ENCODE assay signal across 13 cellular contexts in the genomic region with DNA sequence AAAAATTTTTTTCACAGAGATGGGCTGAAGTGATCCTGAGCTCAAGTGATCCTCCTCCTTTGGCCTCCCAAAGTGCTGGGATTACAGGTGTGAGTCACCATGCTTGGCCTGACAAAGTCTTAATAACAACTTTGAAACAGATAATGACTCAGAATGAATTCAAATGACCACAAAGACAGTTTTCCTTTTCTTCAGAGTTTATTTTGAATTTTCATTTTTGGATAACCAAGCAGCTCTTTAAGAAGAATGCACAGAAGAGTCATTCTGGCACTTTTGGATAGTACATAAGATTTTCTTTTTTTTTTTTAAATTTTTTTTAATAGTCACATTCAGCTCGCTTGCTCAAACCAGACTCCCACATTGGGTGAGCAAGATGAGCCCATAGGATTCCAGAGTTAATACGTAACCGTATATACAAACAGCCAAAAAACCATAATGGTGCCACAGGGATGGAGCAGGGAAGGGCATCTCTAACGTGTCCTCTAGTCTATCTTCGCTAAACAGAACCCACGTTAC. TPM values are rescaled to one million over a fixed set of nuclear protein-coding genes. Genes with fewer than 3 reads are reported as not detected.
DNase-seq lines count a peak whose midpoint lies in the region; ATAC-seq and TF ChIP-seq lines count a peak whose summit lies in the region.
"Had no signal": no experiment of that assay in that cellular context is flagged by ENCODE, and none has a peak within 500 bp of the region (broad histone marks: within the 10 kb centered on the region; RNA-seq: fewer than 3 reads in every experiment).

No MANE protein-coding gene starts in this region.

- no peaks in the 10 kb centered on the region for H3K27me3 Mint-ChIP-seq in activated naive CD8-positive, alpha-beta T cell treated with anti-CD3 and anti-CD28 coated beads, Interleukin-2, amount 50 U/mL, for 24 hours
- H3K27me3 Mint-ChIP-seq in endodermal cell (ENCODE audit: insufficient read depth), result no peaks in the 10 kb centered on the region
- H3K27me3 Mint-ChIP-seq: stimulated activated naive CD8-positive, alpha-beta T cell treated with anti-CD3 and anti-CD28 coated beads, Interleukin-15, amount 100 ng/mL, for 72 hours had no signal

- no peak overlapping the region for H3K27ac Mint-ChIP-seq in activated naive CD8-positive, alpha-beta T cell treated with anti-CD3 and anti-CD28 coated beads, Interleukin-2, amount 50 U/mL, for 24 hours
- H3K27ac Mint-ChIP-seq in endodermal cell, result no peak overlapping the region
- H3K27ac Mint-ChIP-seq: stimulated activated naive CD8-positive, alpha-beta T cell treated with anti-CD3 and anti-CD28 coated beads, Interleukin-15, amount 100 ng/mL, for 72 hours had no signal

- WGBS in endodermal cell (ENCODE audit: insufficient coverage in 1 of 2, insufficient read length in 1 of 2), 2 experiments, result 97 to 100% methylated on average over 6 of the region's 6 CpGs

- TF ChIP-seq CTCF in AG09319 (IDR thresholded peaks at IDR 0.05; ENCODE audit: low read depth, low read length), result no peak
- no peak for TF ChIP-seq CTCF in endodermal cell (conservative IDR thresholded peaks at IDR 0.05)

- H3K27me3 ChIP-seq in endodermal cell (ENCODE audit: control insufficient read depth, insufficient read depth, low read length, poor library complexity, severe bottlenecking), result no peaks in the 10 kb centered on the region

- H3K4me1 Mint-ChIP-seq in activated naive CD8-positive, alpha-beta T cell treated with anti-CD3 and anti-CD28 coated beads, Interleukin-2, amount 50 U/mL, for 24 hours, result peaks cover 48% of the 10 kb centered on the region
- peaks cover 8% of the 10 kb centered on the region for H3K4me1 Mint-ChIP-seq in endodermal cell

- no peaks in the 10 kb centered on the region for H3K36me3 Mint-ChIP-seq in activated naive CD8-positive, alpha-beta T cell treated with anti-CD3 and anti-CD28 coated beads, Interleukin-2, amount 50 U/mL, for 24 hours (ENCODE audit: low read depth)
- H3K36me3 Mint-ChIP-seq in endodermal cell (ENCODE audit: low read depth), result peaks cover 31% of the 10 kb centered on the region

- H3K27ac ChIP-seq in endodermal cell (ENCODE audit: low read depth, low read length), result no peak overlapping the region
- H3K27ac ChIP-seq: PC-9 had no signal

- H3K9ac ChIP-seq in endodermal cell (ENCODE audit: extremely low read depth, low read length, poor library complexity, severe bottlenecking), result no peak overlapping the region

- H3K9me3 Mint-ChIP-seq in activated naive CD8-positive, alpha-beta T cell treated with anti-CD3 and anti-CD28 coated beads, Interleukin-2, amount 50 U/mL, for 24 hours, result no peaks in the 10 kb centered on the region
- H3K9me3 Mint-ChIP-seq in endodermal cell, result no peaks in the 10 kb centered on the region
- H3K9me3 Mint-ChIP-seq: stimulated activated naive CD8-positive, alpha-beta T cell treated with anti-CD3 and anti-CD28 coated beads, Interleukin-15, amount 100 ng/mL, for 72 hours had no signal

- H3K4me3 ChIP-seq in endodermal cell (ENCODE audit: low read length), result no peak overlapping the region
- H3K4me3 ChIP-seq: PC-9 had no signal

- ATAC-seq in activated naive CD8-positive, alpha-beta T cell treated with anti-CD3 and anti-CD28 coated beads, Interleukin-2, amount 50 U/mL, for 24 hours, result peak; percentile 9
- ATAC-seq in HG02981 (IDR thresholded peaks at IDR 0.05; ENCODE audit: unreplicated experiment), result no peak
- no peak for ATAC-seq in GM21423 (IDR thresholded peaks at IDR 0.05; ENCODE audit: unreplicated experiment)
- ATAC-seq: stimulated activated naive CD8-positive, alpha-beta T cell treated with anti-CD3 and anti-CD28 coated beads, Interleukin-15, amount 100 ng/mL, for 72 hours had no signal

- H3K9me3 ChIP-seq in endodermal cell (ENCODE audit: control insufficient read depth, low read length), result no peaks in the 10 kb centered on the region

- DNase-seq in AG09319 (ENCODE audit: extremely low read depth, low read depth) (peak; percentile 15), H4 (ENCODE audit: low spot score) (peak; percentile 17), glomerular visceral epithelial cell (ENCODE audit: extremely low spot score) (peak; percentile 80), endodermal cell (no peak), iPS-NIHi11 (ENCODE audit: low spot score) (no peak)
- DNase-seq in activated naive CD8-positive, alpha-beta T cell treated with anti-CD3 and anti-CD28 coated beads, Interleukin-2, amount 50 U/mL, for 24 hours, result no peak
- DNase-seq: NCI-H345; PC-9; posterior cingulate gyrus; stimulated activated CD4-positive, alpha-beta T cell treated with anti-CD3 and anti-CD28 coated beads, Interleukin-4, amount 100 ng/mL, for 1 hour; stimulated activated naive CD8-positive, alpha-beta T cell treated with anti-CD3 and anti-CD28 coated beads, Interleukin-15, amount 100 ng/mL, for 72 hours had no signal

- H3K4me1 ChIP-seq in endodermal cell (ENCODE audit: control insufficient read depth, insufficient read depth, low read length), result peaks cover 3% of the 10 kb centered on the region

- peaks cover 24% of the 10 kb centered on the region for H3K36me3 ChIP-seq in endodermal cell (ENCODE audit: control insufficient read depth, insufficient read depth, low read length)

- H3K4me3 Mint-ChIP-seq in activated naive CD8-positive, alpha-beta T cell treated with anti-CD3 and anti-CD28 coated beads, Interleukin-2, amount 50 U/mL, for 24 hours, result no peak overlapping the region
- no peak overlapping the region for H3K4me3 Mint-ChIP-seq in endodermal cell
- H3K4me3 Mint-ChIP-seq: stimulated activated naive CD8-positive, alpha-beta T cell treated with anti-CD3 and anti-CD28 coated beads, Interleukin-15, amount 100 ng/mL, for 72 hours had no signal

RNA-seq across cellular contexts. Expression of a gene that starts 43.0 kb away (rescaled TPM):
- 17.1 and 25.7 TPM in 2 replicates for total RNA-seq in H4 (2014; rRNA removed; shearing (Covaris generic))
- total RNA-seq in endodermal cell, result 10 to 100 TPM; 21.7 to 21.9 TPM
- 22.0 TPM for polyA plus RNA-seq in endodermal cell (2013, experiment 1 of 2)
- polyA plus RNA-seq in endodermal cell (2013, experiment 2 of 2), result 25.1 TPM

Comparison
In these comparisons a context has a peak if more than half of its experiments do, and no peak if none do; other contexts are left out.
1. DNase-seq: peak in AG09319 (single experiment), H4 (single experiment) and glomerular visceral epithelial cell (single experiment); none in activated naive CD8-positive, alpha-beta T cell treated with anti-CD3 and anti-CD28 coated beads, Interleukin-2, amount 50 U/mL, for 24 hours (single experiment), endodermal cell (single experiment) and iPS-NIHi11 (single experiment).